In genomic region chr7:100545636-100546128, GRCh38 we compare ENCODE assay signal across 9 cellular contexts. TPM values are rescaled to one million over a fixed set of nuclear protein-coding genes. Genes with fewer than 3 reads are reported as not detected.
DNase-seq lines count a peak whose midpoint lies in the region; ATAC-seq lines count a peak whose summit lies in the region.
"Had no signal": no experiment of that assay in that cellular context is flagged by ENCODE, and none has a peak within 500 bp of the region (broad histone marks: within the 10 kb centered on the region; RNA-seq: fewer than 3 reads in every experiment).

No MANE protein-coding gene starts in this region.

- in situ Hi-C loops in G401 (cut with HindIII; ENCODE audit: low sequenced_read_pairs), result no loop called here

- DNase-seq in G401 (ENCODE audit: low spot score) (peak; percentile 70), NCI-H2196 treated with DMSO at 0.1 percent for 48 hours (lab: John Stamatoyannopoulos, UW; ENCODE audit: unreplicated experiment) (peak; percentile 40), left ventricle myocardium superior (no peak), skeletal muscle cell (ENCODE audit: low read depth) (peak; percentile 87), 8988T (no peak), NCI-H1105 treated with DMSO at 0.1 percent for 48 hours (lab: John Stamatoyannopoulos, UW) (no peak)
- DNase-seq: naive B cell had no signal

- no peaks in the 10 kb centered on the region for H3K27me3 Mint-ChIP-seq in activated naive CD8-positive, alpha-beta T cell
- H3K27me3 Mint-ChIP-seq: naive B cell had no signal

- H3K9me3 Mint-ChIP-seq in activated naive CD8-positive, alpha-beta T cell (ENCODE audit: low read depth), result no peaks in the 10 kb centered on the region
- H3K9me3 Mint-ChIP-seq: naive B cell had no signal

- peak overlapping the region; percentile 99 for H3K27ac Mint-ChIP-seq in activated naive CD8-positive, alpha-beta T cell

- H3K4me3 ChIP-seq in skeletal muscle cell (ENCODE audit: low read depth, low read length), result no peak overlapping the region

- peaks cover 5% of the 10 kb centered on the region for H3K36me3 Mint-ChIP-seq in activated naive CD8-positive, alpha-beta T cell

- H3K4me3 Mint-ChIP-seq in activated naive CD8-positive, alpha-beta T cell, result peak overlapping the region; percentile 85

- intact Hi-C loops in left ventricle myocardium superior (cut with micrococcal nuclease), result loop anchor here (5.0 kb wide), 1 partner anchor 63 kb away; the partner anchor contains the start of gene NYAP1

- H3K4me1 Mint-ChIP-seq in activated naive CD8-positive, alpha-beta T cell (ENCODE audit: low read depth), result peaks cover 90% of the 10 kb centered on the region

- ATAC-seq in GM21529 (IDR thresholded peaks at IDR 0.05; ENCODE audit: unreplicated experiment), result peak; percentile 51
- peak; percentile 83 for ATAC-seq in left ventricle myocardium superior

RNA-seq across cellular contexts. Expression of gene AGFG2, which starts 6.7 kb away (rescaled TPM):
- total RNA-seq in G401 (2014; rRNA removed; shearing (Covaris generic)), result 42.3 and 47.0 TPM in 2 replicates
- 24.7 TPM for total RNA-seq in left ventricle myocardium superior

RNA-seq across cellular contexts. Expression of gene SAP25, which starts 28.0 kb away (rescaled TPM):
- total RNA-seq in G401 (2014; rRNA removed; shearing (Covaris generic)), result not detected in 2 replicates
- total RNA-seq in left ventricle myocardium superior, result 0.77 TPM

RNA-seq across cellular contexts. Expression of gene LRCH4, which starts 40.2 kb away (rescaled TPM):
- 6.5 and 12.1 TPM in 2 replicates for total RNA-seq in G401 (2014; rRNA removed; shearing (Covaris generic))
- 27.3 TPM for total RNA-seq in left ventricle myocardium superior

RNA-seq across cellular contexts. Expression of gene FBXO24, which starts 40.4 kb away (rescaled TPM):
- 0.78 TPM in 1 of 2 replicates, not detected in the other for total RNA-seq in G401 (2014; rRNA removed; shearing (Covaris generic))
- 0.77 TPM for total RNA-seq in left ventricle myocardium superior

RNA-seq across cellular contexts. Expression of gene PCOLCE, which starts 56.5 kb away (rescaled TPM):
- 72.9 and 82.8 TPM in 2 replicates for total RNA-seq in G401 (2014; rRNA removed; shearing (Covaris generic))
- total RNA-seq in left ventricle myocardium superior, result 40.4 TPM

Comparison
In these comparisons a context has a peak if more than half of its experiments do, and no peak if none do; other contexts are left out.
1. DNase-seq: peak in G401 (single experiment), NCI-H2196 treated with DMSO at 0.1 percent for 48 hours (single experiment) and skeletal muscle cell (single experiment); none in left ventricle myocardium superior (single experiment), 8988T (single experiment) and NCI-H1105 treated with DMSO at 0.1 percent for 48 hours (single experiment).